Comparison of ENCODE assay signal across 8 cellular contexts in the genomic region with DNA sequence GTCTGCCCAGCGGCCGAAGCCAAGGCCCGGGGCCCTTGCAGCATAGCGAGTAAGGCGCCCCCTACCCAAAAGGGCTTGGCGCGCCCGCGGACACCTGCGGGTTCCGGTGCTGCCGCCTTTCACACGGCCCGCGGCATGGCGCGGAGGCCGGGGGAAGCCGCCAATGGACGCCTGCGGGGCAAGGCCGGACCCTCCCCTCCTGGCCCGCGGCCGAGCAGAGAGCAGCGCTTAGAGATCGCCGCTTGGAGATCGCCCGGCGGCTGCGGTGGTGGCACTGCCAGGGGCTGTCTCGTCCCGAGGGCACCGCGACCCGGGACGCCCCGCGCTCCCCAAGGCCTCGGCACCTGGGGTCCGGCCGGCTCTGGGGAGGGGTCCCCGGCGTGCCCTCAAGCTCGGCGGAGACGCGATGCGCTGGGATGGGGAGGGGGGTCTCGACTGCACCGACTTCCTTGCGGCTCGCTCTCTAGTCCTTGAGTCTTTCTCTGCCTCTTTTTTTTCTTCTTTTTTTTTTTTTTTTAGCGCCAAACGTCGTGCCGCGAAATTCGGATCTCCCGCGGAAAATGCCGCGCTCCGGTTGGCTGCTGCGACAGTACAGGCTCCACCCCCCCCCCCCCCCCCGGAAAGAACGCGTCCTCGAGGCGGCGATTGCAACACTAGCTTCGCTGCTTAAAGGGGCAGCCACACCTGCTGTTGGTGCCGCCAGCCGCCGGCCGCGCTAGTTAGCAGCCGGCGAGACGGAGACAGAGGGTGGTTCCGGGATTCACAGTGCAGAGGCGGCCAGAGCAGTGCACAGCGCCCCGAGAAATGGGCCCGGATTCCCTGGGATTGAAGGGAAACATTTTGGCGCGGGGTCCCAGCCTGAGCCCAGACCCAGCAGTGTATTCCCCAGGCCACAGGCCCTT. TPM values are rescaled to one million over a fixed set of nuclear protein-coding genes. Genes with fewer than 3 reads are reported as not detected.
DNase-seq lines count a peak whose midpoint lies in the region; ATAC-seq and TF ChIP-seq lines count a peak whose summit lies in the region.

A gene with protein sequence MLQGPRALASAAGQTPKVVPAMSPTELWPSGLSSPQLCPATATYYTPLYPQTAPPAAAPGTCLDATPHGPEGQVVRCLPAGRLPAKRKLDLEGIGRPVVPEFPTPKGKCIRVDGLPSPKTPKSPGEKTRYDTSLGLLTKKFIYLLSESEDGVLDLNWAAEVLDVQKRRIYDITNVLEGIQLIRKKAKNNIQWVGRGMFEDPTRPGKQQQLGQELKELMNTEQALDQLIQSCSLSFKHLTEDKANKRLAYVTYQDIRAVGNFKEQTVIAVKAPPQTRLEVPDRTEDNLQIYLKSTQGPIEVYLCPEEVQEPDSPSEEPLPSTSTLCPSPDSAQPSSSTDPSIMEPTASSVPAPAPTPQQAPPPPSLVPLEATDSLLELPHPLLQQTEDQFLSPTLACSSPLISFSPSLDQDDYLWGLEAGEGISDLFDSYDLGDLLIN (minus strand): TSS at position 484 of the 902 bp plus-strand sequence. CDS start 440 bp downstream, at position 44.

- no peaks in the 10 kb centered on the region for H3K9me3 Mint-ChIP-seq in T-helper 2 cell treated with Interferon-gamma antibody and Interleukin-4, amounts not matched to agents 5 μg/mL and 100 μg/mL, for 36 hours

- H3K4me3 ChIP-seq in HCT116 (replicated peaks in 1 of 2; ENCODE audit: low read depth in 1 of 2, low read length in 2 of 2) (peak within 1 kb of the TSS; percentile 69 to 84), ascending aorta (peak within 1 kb of the TSS; percentile 44 to 76), retinal pigment epithelial cell (ENCODE audit: low read length) (peak within 1 kb of the TSS; percentile 52)

- CTCF ChIA-PET in HCT116 (lab: Charles Lee) = interaction anchor here (0.6 to 5.3 kb wide), 5 partner anchors 9 to 347 kb away, joined by 3 to 48 read pairs (median 5); no protein-coding TSS in a partner anchor

- peaks cover 0 to 5% of the 10 kb centered on the region in 2 experiments; a peak in 1 of 4 replicates for H3K36me3 ChIP-seq in HCT116 (ENCODE audit: control insufficient read depth in 1 of 2, insufficient read depth in 2 of 2, low read length in 2 of 2)
- no peaks in the 10 kb centered on the region for H3K36me3 ChIP-seq in ascending aorta

- intact Hi-C loops in HCT116 (cut with micrococcal nuclease) = loop anchor here (10.0 kb wide), 2 partner anchors 186 to 316 kb away; partner anchors contain the start of genes HNRNPR and HTR1D
- intact Hi-C loops in ascending aorta (cut with DNase I) = loop anchor here (2.0 kb wide), 1 partner anchor 46 kb away; the partner anchor contains the start of gene ASAP3

- peaks cover 35% of the 10 kb centered on the region for H3K36me3 Mint-ChIP-seq in T-helper 2 cell treated with Interferon-gamma antibody and Interleukin-4, amounts not matched to agents 5 μg/mL and 100 μg/mL, for 36 hours (ENCODE audit: low read depth)

- no peak for TF ChIP-seq RAD21 in HCT116 (IDR thresholded peaks at IDR 0.05; ENCODE audit: low read depth)

- TF ChIP-seq POLR2A in HCT116 (IDR thresholded peaks at IDR 0.05; ENCODE audit: borderline replicate concordance, extremely low read depth, insufficient read depth, insufficient read length) = peak; percentile 38

- no peaks in the 10 kb centered on the region for H3K9me2 ChIP-seq in HCT116 (ENCODE audit: insufficient read depth)

- no peak within 1 kb of the TSS for H2AFZ ChIP-seq in HCT116 (ENCODE audit: low read depth, low read length, poor library complexity, severe bottlenecking)

- peaks cover 66% of the 10 kb centered on the region for H3K4me1 Mint-ChIP-seq in T-helper 2 cell treated with Interferon-gamma antibody and Interleukin-4, amounts not matched to agents 5 μg/mL and 100 μg/mL, for 36 hours (ENCODE audit: low read depth)

- H3K9ac ChIP-seq in HCT116 (ENCODE audit: low read length) = peak within 1 kb of the TSS; percentile 91

- BruUV-seq in HCT116 (replicated peaks; lab: Mats Ljungman, UMichigan) = no TSS peak

- peak within 1 kb of the TSS; percentile 97 for H3K27ac Mint-ChIP-seq in T-helper 2 cell treated with Interferon-gamma antibody and Interleukin-4, amounts not matched to agents 5 μg/mL and 100 μg/mL, for 36 hours

- H3K9me3 ChIP-seq in HCT116 (ENCODE audit: control insufficient read depth in 1 of 2, insufficient read depth in 1 of 2, low read depth in 1 of 2, low read length in 2 of 2) = no peaks in the 10 kb centered on the region
- H3K9me3 ChIP-seq in ascending aorta = no peaks in the 10 kb centered on the region

- no peaks in the 10 kb centered on the region for H3K27me3 ChIP-seq in HCT116 (ENCODE audit: insufficient read depth, low read length)
- no peaks in the 10 kb centered on the region for H3K27me3 ChIP-seq in ascending aorta

- peak within 1 kb of the TSS; percentile 96 for H3K4me3 Mint-ChIP-seq in T-helper 2 cell treated with Interferon-gamma antibody and Interleukin-4, amounts not matched to agents 5 μg/mL and 100 μg/mL, for 36 hours

- ATAC-seq in HCT116 = peak; percentile 54
- ATAC-seq in GM18517 (IDR thresholded peaks at IDR 0.05; ENCODE audit: unreplicated experiment) = no peak

- H3K79me2 ChIP-seq in HCT116 (ENCODE audit: insufficient read depth, low read length) = peaks cover 38% of the 10 kb centered on the region

- H4K20me1 ChIP-seq in HCT116 (ENCODE audit: insufficient read depth) = no peaks in the 10 kb centered on the region

- DNase-seq in EL (peak; percentile 88), HCT116 (ENCODE audit: low read depth, low spot score) (peak; percentile 81), NCI-H1694 treated with DMSO at 0.1 percent for 48 hours (lab: John Stamatoyannopoulos, UW) (peak; percentile 69), ascending aorta (ENCODE audit: low spot score in 2 of 2) (peak in 1 of 2 donors; percentile 89), hepatic stellate cell (ENCODE audit: low spot score) (peak; percentile 97), retinal pigment epithelial cell (ENCODE audit: low read depth) (peak; percentile 45)
- DNase-seq in T-helper 2 cell treated with Interferon-gamma antibody and Interleukin-4, amounts not matched to agents 5 μg/mL and 100 μg/mL, for 36 hours (ENCODE audit: low spot score) = peak; percentile 78

- RAD21 ChIA-PET in HCT116 (lab: Charles Lee; ENCODE audit: low non-redundant PET in 1 of 2, low total read pairs in 2 of 2, uncharacterized antibody in 2 of 2, unreplicated experiment in 2 of 2) = interaction anchor here (0.6 to 0.8 kb wide), 2 partner anchors 11 to 34 kb away, joined by 4 to 8 read pairs; no protein-coding TSS in a partner anchor

- H3K27ac ChIP-seq in HCT116 (ENCODE audit: low read depth, low read length) (peak within 1 kb of the TSS; percentile 80), ascending aorta (no peak within 1 kb of the TSS)

- POLR2A ChIA-PET in HCT116 (lab: Charles Lee) = interaction anchor here (0.6 to 1.7 kb wide), 12 partner anchors 11 to 281 kb away, joined by 3 to 4 read pairs (median 3); partner anchors contain the start of gene HNRNPR

- peak within 1 kb of the TSS; percentile 97 for H3K4me2 ChIP-seq in HCT116 (ENCODE audit: low read length)

- H3K27me3 Mint-ChIP-seq in T-helper 2 cell treated with Interferon-gamma antibody and Interleukin-4, amounts not matched to agents 5 μg/mL and 100 μg/mL, for 36 hours (ENCODE audit: low read depth) = no peaks in the 10 kb centered on the region

- H3K4me1 ChIP-seq in HCT116 (ENCODE audit: control insufficient read depth in 1 of 2, insufficient read depth in 2 of 2, low read length in 2 of 2) = peaks cover 59 to 96% of the 10 kb centered on the region in 2 experiments
- H3K4me1 ChIP-seq in ascending aorta = peaks cover 8 to 14% of the 10 kb centered on the region in 2 donors

- TF ChIP-seq CTCF in HCT116 (IDR thresholded peaks at IDR 0.05 in 2 of 3, conservative IDR thresholded peaks at IDR 0.05 in 1 of 3; ENCODE audit: borderline replicate concordance in 1 of 3, insufficient read depth in 1 of 3, low read depth in 2 of 3, low read length in 2 of 3) (peak in 2 of 3 experiments; percentile 3 to 19; a peak in 1 of 6 replicates), ascending aorta (IDR thresholded peaks at IDR 0.05) (peak in 2 of 3 experiments; percentile 18 to 31), retinal pigment epithelial cell (conservative IDR thresholded peaks at IDR 0.05; ENCODE audit: low read depth, low read length) (no peak)

TF ChIP-seq in HCT116, 20 proteins besides CTCF, POLR2A, EP300 and RAD21 (continues in another document):
- TF ChIP-seq CEBPB (IDR thresholded peaks at IDR 0.05; ENCODE audit: low read depth) (peak; percentile 100), SIN3A (IDR thresholded peaks at IDR 0.05; ENCODE audit: low read depth) (peak; percentile 83), TCF7L2 (IDR thresholded peaks at IDR 0.05; ENCODE audit: borderline replicate concordance, extremely low read depth, insufficient read depth, insufficient read length) (no peak), SRF (IDR thresholded peaks at IDR 0.05; ENCODE audit: low read depth) (no peak), ZFX (IDR thresholded peaks at IDR 0.05) (peak; percentile 60; the same call in 1 of the 2 replicates), ZBTB33 (IDR thresholded peaks at IDR 0.05; ENCODE audit: extremely low read depth, insufficient replicate concordance, low read length) (no peak), YY1 (IDR thresholded peaks at IDR 0.05; ENCODE audit: extremely low read depth, insufficient replicate concordance, low read depth, low read length) (peak; percentile 7), EZH2 (IDR thresholded peaks at IDR 0.05) (no peak), POLR2AphosphoS5 (IDR thresholded peaks at IDR 0.05; ENCODE audit: low read depth, low read length) (peak; percentile 71)
- TF ChIP-seq, protein P1, sequence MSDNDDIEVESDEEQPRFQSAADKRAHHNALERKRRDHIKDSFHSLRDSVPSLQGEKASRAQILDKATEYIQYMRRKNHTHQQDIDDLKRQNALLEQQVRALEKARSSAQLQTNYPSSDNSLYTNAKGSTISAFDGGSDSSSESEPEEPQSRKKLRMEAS (IDR thresholded peaks at IDR 0.05) = peak; percentile 97

RNA-seq across cellular contexts. Expression of the gene that starts here (rescaled TPM):
- total RNA-seq in HCT116 (2021; ENCODE audit: unreplicated experiment) (16.3 TPM), ascending aorta (not detected)
- 4.0 and 5.3 TPM in 2 replicates for polyA plus RNA-seq in HCT116 (2012)

Comparison
In these comparisons a context has a peak if more than half of its experiments do, and no peak if none do; other contexts are left out.
1. RNA of the gene that starts here (total RNA-seq): 16.3 TPM in HCT116 (single experiment); not detected in ascending aorta (single experiment); every median in the first group is over 10 times any median in the second.
2. Peak in every context shown above with its lines, with median percentiles within 50 percentile points of each other: H3K4me3 ChIP-seq.